In the genomic region with DNA sequence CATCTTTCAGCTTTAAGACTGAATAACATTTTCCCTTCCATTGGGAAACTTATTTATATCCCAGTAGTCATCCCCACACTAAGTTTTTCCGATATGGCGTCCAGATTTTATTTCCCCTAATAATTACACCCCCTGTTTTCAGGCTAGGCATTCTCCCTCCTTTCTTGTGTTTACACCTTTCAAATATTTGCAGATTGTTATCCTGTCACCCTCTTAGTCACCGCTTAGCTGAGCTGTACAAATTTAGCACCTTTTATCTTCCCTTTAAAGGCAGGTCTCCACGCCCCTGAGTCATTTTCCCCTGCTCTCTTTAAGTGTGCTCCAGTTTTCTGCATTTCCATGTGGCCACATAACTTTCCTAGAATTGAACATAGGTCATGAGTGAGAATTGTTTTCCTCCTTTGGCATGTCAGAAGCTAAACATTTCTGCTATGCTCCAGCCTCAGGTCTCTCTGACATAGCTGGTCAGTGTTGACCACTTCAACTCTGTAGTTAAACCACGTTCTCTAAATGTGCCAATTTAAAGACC, we compare ENCODE assay signal across 12 cellular contexts. TPM values are rescaled to one million over a fixed set of nuclear protein-coding genes. Genes with fewer than 3 reads are reported as not detected.
A peak's percentile ranks its signal among the peaks of the same experiment; 100 is the strongest.
DNase-seq lines count a peak whose midpoint lies in the region; ATAC-seq, FAIRE-seq and TF ChIP-seq lines count a peak whose summit lies in the region.
"Had no signal": no experiment of that assay in that cellular context is flagged by ENCODE, and none has a peak within 500 bp of the region (broad histone marks: within the 10 kb centered on the region; RNA-seq: fewer than 3 reads in every experiment).

No MANE protein-coding gene starts in this region.

- H2AFZ ChIP-seq in endothelial cell of umbilical vein (ENCODE audit: low read depth, low read length) = no peak overlapping the region

- peaks cover 6% of the 10 kb centered on the region for H3K9me3 Mint-ChIP-seq in activated naive CD4-positive, alpha-beta T cell treated with anti-CD3 and anti-CD28 coated beads for 36 hours
- peaks cover 5 to 7% of the 10 kb centered on the region in 2 donors for H3K9me3 Mint-ChIP-seq in stimulated activated naive B cell treated with anti-CD40 and anti-IgM and Interleukin-4, amounts not matched to agents 10 μg/mL and 1 μg/mL and 100 μg/mL, for 72 hours
- H3K9me3 Mint-ChIP-seq in CD4-positive, alpha-beta T cell = peaks cover 6% of the 10 kb centered on the region

- H3K9me1 ChIP-seq in endothelial cell of umbilical vein (replicated peaks; ENCODE audit: control insufficient read depth, extremely low read depth, insufficient read depth, low read length) = no peaks in the 10 kb centered on the region

- dilution Hi-C loops in endothelial cell of umbilical vein (cut with MboI; ENCODE audit: extremely low pct_ligation_motif_present, low sequenced_read_pairs) = no loop called here

- no peaks in the 10 kb centered on the region for H3K4me1 ChIP-seq in endothelial cell of umbilical vein (ENCODE audit: control insufficient read depth, extremely low read depth, insufficient read depth, low read length)

- H3K9ac ChIP-seq in endothelial cell of umbilical vein (replicated peaks; ENCODE audit: extremely low read depth, insufficient read depth, low read length) = no peak overlapping the region
- H3K9ac ChIP-seq: KMS-11 had no signal

- no peaks in the 10 kb centered on the region for H3K79me2 ChIP-seq in endothelial cell of umbilical vein (ENCODE audit: control insufficient read depth, insufficient read depth, low read length)

- peak; percentile 14 for DNase-seq in activated naive CD4-positive, alpha-beta T cell treated with anti-CD3 and anti-CD28 coated beads for 36 hours
- DNase-seq in activated naive CD4-positive, alpha-beta T cell treated with Interleukin-2 at 50 U/mL for 16 hours = no peak
- DNase-seq in NCI-H774 (lab: John Stamatoyannopoulos, UW) = peak; percentile 40
- peak; percentile 45 for DNase-seq in endothelial cell of umbilical vein (ENCODE audit: low read depth, low spot score)
- peak; percentile 51 for DNase-seq in renal cortical epithelial cell (ENCODE audit: low read depth)
- no peak for DNase-seq in mesenteric fat pad (ENCODE audit: low spot score)
- no peak for DNase-seq in stimulated activated naive B cell treated with anti-CD40 and anti-IgM and Interleukin-4, amounts not matched to agents 10 μg/mL and 1 μg/mL and 100 μg/mL, for 72 hours
- DNase-seq in CD4-positive, alpha-beta T cell = no peak
- DNase-seq: OCI-M1 had no signal

- H3K4me3 Mint-ChIP-seq in activated naive CD4-positive, alpha-beta T cell treated with anti-CD3 and anti-CD28 coated beads for 36 hours = no peak overlapping the region
- H3K4me3 Mint-ChIP-seq in stimulated activated naive B cell treated with anti-CD40 and anti-IgM and Interleukin-4, amounts not matched to agents 10 μg/mL and 1 μg/mL and 100 μg/mL, for 72 hours = no peak overlapping the region
- H3K4me3 Mint-ChIP-seq in CD4-positive, alpha-beta T cell = no peak overlapping the region

- CTCF ChIA-PET in activated naive CD4-positive, alpha-beta T cell treated with anti-CD3 and anti-CD28 coated beads for 36 hours (lab: Charles Lee) = interaction anchor here (1.0 kb wide), 1 partner anchor 226 kb away, joined by 3 read pairs; no protein-coding TSS in a partner anchor
- CTCF ChIA-PET in endothelial cell of umbilical vein (lab: Charles Lee) = interaction anchor here (1.0 to 1.8 kb wide), 2 partner anchors 31 to 226 kb away, joined by 3 to 4 read pairs; no protein-coding TSS in a partner anchor
- CTCF ChIA-PET in CD4-positive, alpha-beta T cell (lab: Charles Lee) = no interaction called here

- no peak overlapping the region for H3K27ac ChIP-seq in endothelial cell of umbilical vein (ENCODE audit: insufficient read depth, low read depth, low read length)
- H3K27ac ChIP-seq in CD4-positive, alpha-beta T cell (ENCODE audit: low read depth, low read length) = no peak overlapping the region
- H3K27ac ChIP-seq: KMS-11 had no signal

- ATAC-seq in stimulated activated naive B cell treated with anti-CD40 and anti-IgM and Interleukin-4, amounts not matched to agents 10 μg/mL and 1 μg/mL and 100 μg/mL, for 72 hours (replicated peaks) = no peak
- ATAC-seq in CD4-positive, alpha-beta T cell (ENCODE audit: poor library complexity) = no peak

- POLR2A ChIA-PET in endothelial cell of umbilical vein (lab: Charles Lee) = no interaction called here
- POLR2A ChIA-PET in CD4-positive, alpha-beta T cell (lab: Charles Lee) = no interaction called here

- no peaks in the 10 kb centered on the region for H3K36me3 ChIP-seq in endothelial cell of umbilical vein (ENCODE audit: control insufficient read depth in 2 of 2, extremely low read depth in 1 of 2, insufficient read depth in 2 of 2, low read length in 2 of 2)

- FAIRE-seq in endothelial cell of umbilical vein (lab: Jason Lieb, UNC) = no peak
- FAIRE-seq: endometrium had no signal

- peaks cover 4% of the 10 kb centered on the region for H4K20me1 ChIP-seq in endothelial cell of umbilical vein (replicated peaks; ENCODE audit: control insufficient read depth, extremely low read depth, insufficient read depth, low read length)

- H3K4me2 ChIP-seq in endothelial cell of umbilical vein (ENCODE audit: insufficient read depth, low read length) = no peak overlapping the region
- H3K4me2 ChIP-seq: KMS-11 had no signal

- no TSS peak for BruUV-seq in endothelial cell of umbilical vein (replicated peaks; lab: Mats Ljungman, UMichigan)

- no peak overlapping the region for H3K27ac Mint-ChIP-seq in activated naive CD4-positive, alpha-beta T cell treated with anti-CD3 and anti-CD28 coated beads for 36 hours
- no peak overlapping the region for H3K27ac Mint-ChIP-seq in stimulated activated naive B cell treated with anti-CD40 and anti-IgM and Interleukin-4, amounts not matched to agents 10 μg/mL and 1 μg/mL and 100 μg/mL, for 72 hours
- H3K27ac Mint-ChIP-seq in CD4-positive, alpha-beta T cell = no peak overlapping the region

- peaks cover 19% of the 10 kb centered on the region for H3K36me3 Mint-ChIP-seq in activated naive CD4-positive, alpha-beta T cell treated with anti-CD3 and anti-CD28 coated beads for 36 hours (ENCODE audit: low read depth)
- peaks cover 32 to 64% of the 10 kb centered on the region in 2 donors for H3K36me3 Mint-ChIP-seq in stimulated activated naive B cell treated with anti-CD40 and anti-IgM and Interleukin-4, amounts not matched to agents 10 μg/mL and 1 μg/mL and 100 μg/mL, for 72 hours
- H3K36me3 Mint-ChIP-seq in CD4-positive, alpha-beta T cell (ENCODE audit: low read depth) = peaks cover 18% of the 10 kb centered on the region

- no peak for TF ChIP-seq CTCF in endothelial cell of umbilical vein (IDR thresholded peaks at IDR 0.05; ENCODE audit: extremely low read depth in 1 of 2, insufficient read depth in 1 of 2, low read depth in 1 of 2, low read length in 2 of 2)
- no peak for TF ChIP-seq CTCF in CD4-positive, alpha-beta T cell (IDR thresholded peaks at IDR 0.05)

- no peaks in the 10 kb centered on the region for H3K27me3 ChIP-seq in endothelial cell of umbilical vein (ENCODE audit: control insufficient read depth in 2 of 2, insufficient read depth in 2 of 2, low read length in 2 of 2)
- H3K27me3 ChIP-seq in CD4-positive, alpha-beta T cell (ENCODE audit: control insufficient read depth, insufficient read depth, low read length) = no peaks in the 10 kb centered on the region

- no peak overlapping the region for H3K4me3 ChIP-seq in endothelial cell of umbilical vein (replicated peaks in 1 of 3; ENCODE audit: insufficient read depth in 1 of 3, low read depth in 1 of 3, low read length in 3 of 3)

- no peaks in the 10 kb centered on the region for H3K27me3 Mint-ChIP-seq in activated naive CD4-positive, alpha-beta T cell treated with anti-CD3 and anti-CD28 coated beads for 36 hours (ENCODE audit: low read depth)
- no peaks in the 10 kb centered on the region for H3K27me3 Mint-ChIP-seq in stimulated activated naive B cell treated with anti-CD40 and anti-IgM and Interleukin-4, amounts not matched to agents 10 μg/mL and 1 μg/mL and 100 μg/mL, for 72 hours
- no peaks in the 10 kb centered on the region for H3K27me3 Mint-ChIP-seq in CD4-positive, alpha-beta T cell

- TF ChIP-seq POLR2A in endothelial cell of umbilical vein (IDR thresholded peaks at IDR 0.05; ENCODE audit: low read depth, low read length) = no peak

- H3K9me3 ChIP-seq in endothelial cell of umbilical vein (replicated peaks; ENCODE audit: control insufficient read depth, insufficient read depth, low read length) = no peaks in the 10 kb centered on the region
- peaks cover 4% of the 10 kb centered on the region for H3K9me3 ChIP-seq in CD4-positive, alpha-beta T cell (ENCODE audit: control insufficient read depth, low read length)

- H3K4me1 Mint-ChIP-seq in activated naive CD4-positive, alpha-beta T cell treated with anti-CD3 and anti-CD28 coated beads for 36 hours (ENCODE audit: low read depth) = peaks cover 33% of the 10 kb centered on the region
- peaks cover 14 to 17% of the 10 kb centered on the region in 2 donors for H3K4me1 Mint-ChIP-seq in stimulated activated naive B cell treated with anti-CD40 and anti-IgM and Interleukin-4, amounts not matched to agents 10 μg/mL and 1 μg/mL and 100 μg/mL, for 72 hours
- peaks cover 37% of the 10 kb centered on the region for H3K4me1 Mint-ChIP-seq in CD4-positive, alpha-beta T cell (ENCODE audit: low read depth)

- intact Hi-C loops in activated naive CD4-positive, alpha-beta T cell treated with anti-CD3 and anti-CD28 coated beads for 36 hours (cut with micrococcal nuclease) = no loop called here
- intact Hi-C loops in endothelial cell of umbilical vein (cut with micrococcal nuclease) = no loop called here
- intact Hi-C loops in CD4-positive, alpha-beta T cell (cut with DNase I, micrococcal nuclease) = no loop called here

TF ChIP-seq in endothelial cell of umbilical vein, 7 proteins besides CTCF, POLR2A, EP300 and RAD21 (continues in another document):
- TF ChIP-seq MYC (IDR thresholded peaks at IDR 0.05; ENCODE audit: low read depth, low read length) = no peak
- no peak for TF ChIP-seq FOS (IDR thresholded peaks at IDR 0.05; ENCODE audit: borderline replicate concordance, insufficient read depth, low read length)
- no peak for TF ChIP-seq EZH2 (IDR thresholded peaks at IDR 0.05; ENCODE audit: borderline replicate concordance, low read depth, low read length, severe bottlenecking)

RNA-seq across cellular contexts. Expression of gene LRRC4, which starts 47.4 kb away (rescaled TPM):
- total RNA-seq in activated naive CD4-positive, alpha-beta T cell treated with anti-CD3 and anti-CD28 coated beads for 36 hours = 1 to 10 TPM in 1 of 2 experiments, under 1 TPM in 1; 0.74 to 1.3 TPM
- total RNA-seq in endothelial cell of umbilical vein (3.8 and 7.1 TPM in 2 replicates), renal cortical epithelial cell (0.15 and 1.0 TPM in 2 replicates), mesenteric fat pad (6.5 TPM)
- polyA plus RNA-seq in endothelial cell of umbilical vein = 4.2 and 5.1 TPM in 2 replicates
- 2.9 and 3.0 TPM in 2 replicates for polyA plus RNA-seq in endothelial cell of umbilical vein (2011; cell fraction: cytosol; rRNA removed)
- polyA plus RNA-seq in endothelial cell of umbilical vein (2011; cell fraction: nucleus; rRNA removed) = 1.9 and 2.6 TPM in 2 replicates
- 0.50 and 0.70 TPM in 2 replicates for polyA plus RNA-seq in endothelial cell of umbilical vein (2012)
- polyA minus RNA-seq in endothelial cell of umbilical vein = 5.0 and 5.1 TPM in 2 replicates
- not detected for polyA minus RNA-seq in endothelial cell of umbilical vein (2011; cell fraction: cytosol; rRNA and poly(A)+ RNA removed)
- 2.7 and 4.1 TPM in 2 replicates for polyA minus RNA-seq in endothelial cell of umbilical vein (2011; cell fraction: nucleus; rRNA and poly(A)+ RNA removed)
- total RNA-seq in CD4-positive, alpha-beta T cell = 1 to 10 TPM; 1.1 to 1.6 TPM
- total RNA-seq: T-helper 2 cell treated with Interferon-gamma antibody and Interleukin-4, amounts not matched to agents 100 ng/mL and 5 ng/mL, for 36 hours had no signal

Comparison
In these comparisons a context has a peak if more than half of its experiments do, and no peak if none do; other contexts are left out.
1. DNase-seq: peak in activated naive CD4-positive, alpha-beta T cell treated with anti-CD3 and anti-CD28 coated beads for 36 hours (single experiment), NCI-H774 (single experiment), endothelial cell of umbilical vein (single experiment) and renal cortical epithelial cell (single experiment); none in activated naive CD4-positive, alpha-beta T cell treated with Interleukin-2 at 50 U/mL for 16 hours (single experiment), mesenteric fat pad (single experiment), stimulated activated naive B cell treated with anti-CD40 and anti-IgM and Interleukin-4, amounts not matched to agents 10 μg/mL and 1 μg/mL and 100 μg/mL, for 72 hours (single experiment) and CD4-positive, alpha-beta T cell (0 of 10).